Comparison of ENCODE assay signal across 15 cellular contexts in genomic region chr16:14248791-14249190, GRCh38.
"Had no signal": no experiment of that assay in that cellular context is flagged by ENCODE, and none has a peak within 500 bp of the region (broad histone marks: within the 10 kb centered on the region; RNA-seq: fewer than 3 reads in every experiment).

No MANE protein-coding gene starts in this region.

- H3K4me1 Mint-ChIP-seq: activated CD4-positive, alpha-beta T cell treated with anti-CD3 and anti-CD28 coated beads, Interleukin-2, amount 10 ng/mL, durations not matched to agents 7 days and 5 days; central memory CD8-positive, alpha-beta T cell; naive B cell had no signal

- ATAC-seq: right cardiac atrium had no signal

- DNase-seq: activated CD8-positive, alpha-beta memory T cell treated with anti-CD3 and anti-CD28 coated beads, Interleukin-2, amount 50 U/mL, for 48 hours; left ventricle myocardium inferior; right cardiac atrium had no signal

- H3K9me3 ChIP-seq: left ventricle myocardium inferior, mucosa of descending colon, thoracic aorta, uterus had no signal

- H3K27me3 Mint-ChIP-seq: activated CD4-positive, alpha-beta memory T cell treated with anti-CD3 and anti-CD28 coated beads, Interleukin-2, amount 10 ng/mL, durations not matched to agents 7 days and 5 days; activated CD4-positive, alpha-beta T cell treated with anti-CD3 and anti-CD28 coated beads, Interleukin-2, amount 10 ng/mL, durations not matched to agents 7 days and 5 days; activated T-cell treated with anti-CD3 and anti-CD28 coated beads, Interleukin-2, amount 50 U/mL, for 24 hours; central memory CD8-positive, alpha-beta T cell; naive B cell had no signal

- H3K27me3 ChIP-seq: uterus had no signal

- H3K4me3 Mint-ChIP-seq: activated CD4-positive, alpha-beta memory T cell treated with anti-CD3 and anti-CD28 coated beads, Interleukin-2, amount 10 ng/mL, durations not matched to agents 7 days and 5 days; activated CD4-positive, alpha-beta T cell treated with anti-CD3 and anti-CD28 coated beads, Interleukin-2, amount 10 ng/mL, durations not matched to agents 7 days and 5 days; activated T-cell treated with anti-CD3 and anti-CD28 coated beads, Interleukin-2, amount 50 U/mL, for 24 hours; central memory CD8-positive, alpha-beta T cell; naive B cell had no signal

- H3K36me3 ChIP-seq: uterus had no signal

- H2AFZ ChIP-seq: parathyroid adenoma had no signal

- H3K9me3 Mint-ChIP-seq: activated CD4-positive, alpha-beta memory T cell treated with anti-CD3 and anti-CD28 coated beads, Interleukin-2, amount 10 ng/mL, durations not matched to agents 7 days and 5 days; activated CD4-positive, alpha-beta T cell treated with anti-CD3 and anti-CD28 coated beads, Interleukin-2, amount 10 ng/mL, durations not matched to agents 7 days and 5 days; activated T-cell treated with anti-CD3 and anti-CD28 coated beads, Interleukin-2, amount 50 U/mL, for 24 hours; central memory CD8-positive, alpha-beta T cell; naive B cell had no signal

- H3K27ac Mint-ChIP-seq: activated CD4-positive, alpha-beta memory T cell treated with anti-CD3 and anti-CD28 coated beads, Interleukin-2, amount 10 ng/mL, durations not matched to agents 7 days and 5 days; activated CD4-positive, alpha-beta T cell treated with anti-CD3 and anti-CD28 coated beads, Interleukin-2, amount 10 ng/mL, durations not matched to agents 7 days and 5 days; activated T-cell treated with anti-CD3 and anti-CD28 coated beads, Interleukin-2, amount 50 U/mL, for 24 hours had no signal

- H3K27ac ChIP-seq: epithelial cell of prostate, left ventricle myocardium inferior, parathyroid adenoma, thoracic aorta, uterus, VCaP had no signal

- H3K9ac ChIP-seq: parathyroid adenoma had no signal

- H3K4me1 ChIP-seq: left ventricle myocardium inferior, parathyroid adenoma, uterus had no signal

- H3K79me2 ChIP-seq: parathyroid adenoma had no signal

- H3K4me3 ChIP-seq: left ventricle myocardium inferior, lung, mucosa of descending colon, thoracic aorta, uterus had no signal
